In genomic region chr14:34461334-34462131, GRCh38 we compare ENCODE assay signal across 8 cellular contexts. TPM values are rescaled to one million over a fixed set of nuclear protein-coding genes. Genes with fewer than 3 reads are reported as not detected.
A peak's percentile ranks its signal among the peaks of the same experiment; 100 is the strongest.
DNase-seq lines count a peak whose midpoint lies in the region; FAIRE-seq and TF ChIP-seq lines count a peak whose summit lies in the region.

No MANE protein-coding gene starts in this region.

- H3K36me3 ChIP-seq in GM06990 (ENCODE audit: control insufficient read depth, insufficient read depth, low read length) (no peaks in the 10 kb centered on the region), Karpas-422 (ENCODE audit: insufficient read depth, low read length) (no peaks in the 10 kb centered on the region), SJCRH30 (peaks cover 9% of the 10 kb centered on the region), keratinocyte (ENCODE audit: control insufficient read depth in 2 of 2, extremely low read depth in 1 of 2, insufficient read depth in 2 of 2, low read length in 2 of 2) (no peaks in the 10 kb centered on the region)

- TF ChIP-seq CTCF in GM06990 (IDR thresholded peaks at IDR 0.05; ENCODE audit: insufficient read depth, low read length, poor library complexity, severe bottlenecking), result no peak
- no peak for TF ChIP-seq CTCF in keratinocyte (optimal IDR thresholded peaks at IDR 0.05 in 1 of 3, IDR thresholded peaks at IDR 0.05 in 1 of 3, conservative IDR thresholded peaks at IDR 0.05 in 1 of 3; ENCODE audit: extremely low read depth in 1 of 3, insufficient read depth in 2 of 3, low read length in 3 of 3)

- H3K4me3 ChIP-seq in GM06990 (replicated peaks; ENCODE audit: low read depth, low read length), result peak overlapping the region; percentile 89
- H3K4me3 ChIP-seq in Karpas-422 (ENCODE audit: low read length), result peak overlapping the region; percentile 74
- H3K4me3 ChIP-seq in SJCRH30, result peak overlapping the region; percentile 70
- H3K4me3 ChIP-seq in keratinocyte (ENCODE audit: control insufficient read depth in 2 of 3, extremely low read depth in 1 of 3, insufficient read depth in 2 of 3, low read depth in 1 of 3, low read length in 3 of 3), result peak overlapping the region; percentile 82 to 96 (median 95)

- H4K20me1 ChIP-seq in Karpas-422 (ENCODE audit: insufficient read depth, low read depth, low read length) (peaks cover 11% of the 10 kb centered on the region; the same call in 1 of the 2 replicates), keratinocyte (ENCODE audit: control insufficient read depth, extremely low read depth, insufficient read depth, low read length) (no peaks in the 10 kb centered on the region)

- peak overlapping the region; percentile 92 for H3K9ac ChIP-seq in Karpas-422 (ENCODE audit: low read length)
- H3K9ac ChIP-seq in keratinocyte (ENCODE audit: control insufficient read depth, extremely low read depth, insufficient read depth, low read length), result peak overlapping the region; percentile 82

- H3K27ac ChIP-seq in Karpas-422 (ENCODE audit: low read length), result peak overlapping the region; percentile 8; the same call in 1 of the 2 replicates
- H3K27ac ChIP-seq in SJCRH30, result peak overlapping the region; percentile 55
- H3K27ac ChIP-seq in keratinocyte (ENCODE audit: control insufficient read depth, insufficient read depth, low read length), result peak overlapping the region; percentile 82

- H3K79me2 ChIP-seq in Karpas-422 (ENCODE audit: low read length) (peaks cover 49% of the 10 kb centered on the region), keratinocyte (ENCODE audit: control insufficient read depth, insufficient read depth, low read length) (peaks cover 47% of the 10 kb centered on the region)

- no peaks in the 10 kb centered on the region for H3K27me3 ChIP-seq in GM06990 (replicated peaks; ENCODE audit: control insufficient read depth, insufficient read depth, low read length)
- no peaks in the 10 kb centered on the region for H3K27me3 ChIP-seq in Karpas-422 (ENCODE audit: low read length)
- H3K27me3 ChIP-seq in SJCRH30, result no peaks in the 10 kb centered on the region
- H3K27me3 ChIP-seq in keratinocyte (ENCODE audit: control insufficient read depth, extremely low read depth, insufficient read depth, low read length), result no peaks in the 10 kb centered on the region

- DNase-seq in GM06990 (ENCODE audit: extremely low read depth, insufficient read length), result no peak
- DNase-seq in H54 (ENCODE audit: insufficient read length, low spot score), result peak; percentile 48
- peak; percentile 81 for DNase-seq in Karpas-422
- peak; percentile 73 to 81 for DNase-seq in SJCRH30
- DNase-seq in central memory CD4-positive, alpha-beta T cell, result peak; percentile 6
- DNase-seq in keratinocyte (ENCODE audit: low read depth, low spot score), result no peak
- peak in 2 of 3 donors; percentile 3 for DNase-seq in stimulated activated CD4-positive, alpha-beta T cell treated with anti-CD3 and anti-CD28 coated beads, Interleukin-12 subunit alpha, Interleukin-12 subunit beta, amount 100 ng/mL, for 48 hours (ENCODE audit: low read depth in 2 of 3, low spot score in 1 of 3)
- no peak for DNase-seq in COLO829 (ENCODE audit: low spot score)

- dilution Hi-C loops in keratinocyte (cut with MboI; ENCODE audit: extremely low pct_ligation_motif_present, low sequenced_read_pairs), result no loop called here

- TF ChIP-seq POLR2A in H54 (IDR thresholded peaks at IDR 0.05; ENCODE audit: low read depth, low read length), result peak; percentile 34; the same call in 1 of the 2 replicates

- no peak overlapping the region for H2AFZ ChIP-seq in Karpas-422 (ENCODE audit: low read length)
- peak overlapping the region; percentile 52 for H2AFZ ChIP-seq in keratinocyte (ENCODE audit: control insufficient read depth, low read length)

- FAIRE-seq in H54 (lab: Jason Lieb, UNC), result peak; percentile 93
- no peak for FAIRE-seq in keratinocyte (lab: Jason Lieb, UNC)

- H3K4me1 ChIP-seq in Karpas-422 (ENCODE audit: low read length), result peaks cover 26% of the 10 kb centered on the region
- peaks cover 17% of the 10 kb centered on the region for H3K4me1 ChIP-seq in SJCRH30
- H3K4me1 ChIP-seq in keratinocyte (ENCODE audit: control insufficient read depth, extremely low read depth, insufficient read depth, low read length), result peaks cover 16% of the 10 kb centered on the region

- no peaks in the 10 kb centered on the region for H3K9me2 ChIP-seq in Karpas-422 (replicated peaks; ENCODE audit: insufficient read depth, low read length)

- peak overlapping the region; percentile 88 for H3K4me2 ChIP-seq in Karpas-422 (ENCODE audit: low read depth, low read length, poor library complexity, severe bottlenecking)
- H3K4me2 ChIP-seq in keratinocyte (ENCODE audit: control insufficient read depth, extremely low read depth, insufficient read depth, low read depth, low read length), result peak overlapping the region; percentile 75

- H3K9me1 ChIP-seq in keratinocyte (ENCODE audit: control insufficient read depth, extremely low read depth, insufficient read depth, low read length), result no peaks in the 10 kb centered on the region

- H3K9me3 ChIP-seq in Karpas-422 (ENCODE audit: low read length), result no peaks in the 10 kb centered on the region
- no peaks in the 10 kb centered on the region for H3K9me3 ChIP-seq in SJCRH30 (replicated peaks)
- H3K9me3 ChIP-seq in keratinocyte (ENCODE audit: control insufficient read depth, low read depth, low read length), result no peaks in the 10 kb centered on the region

RNA-seq across cellular contexts. Expression of gene SPTSSA, which starts 0.5 kb away (rescaled TPM):
- 9.5 and 25.9 TPM in 2 replicates for total RNA-seq in Karpas-422 (2014; rRNA removed; shearing (Covaris generic); ENCODE audit: low replicate concordance)
- total RNA-seq in SJCRH30 (2014; rRNA removed; shearing (Covaris generic)), result 53.3 and 67.9 TPM in 2 replicates
- 34.6 to 43.9 TPM (median 42.3 TPM) in 3 replicates for polyA plus RNA-seq in keratinocyte
- 4.9 TPM for polyA plus RNA-seq in keratinocyte (2011; ENCODE audit: low read depth)
- polyA plus RNA-seq in keratinocyte (2011; cell fraction: cytosol; rRNA removed), result 26.0 and 40.6 TPM in 2 replicates
- polyA plus RNA-seq in keratinocyte (2011; cell fraction: nucleus; rRNA removed), result 13.7 and 19.8 TPM in 2 replicates
- 27.3 and 36.3 TPM in 2 replicates for polyA plus RNA-seq in keratinocyte (2012; ENCODE audit: low replicate concordance)
- polyA minus RNA-seq in keratinocyte, result 15.2 to 19.6 TPM (median 19.6 TPM) in 3 replicates
- 23.6 TPM for polyA minus RNA-seq in keratinocyte (2011; cell fraction: cytosol; rRNA and poly(A)+ RNA removed)
- polyA minus RNA-seq in keratinocyte (2011; cell fraction: nucleus; rRNA and poly(A)+ RNA removed), result 2.3 and 5.3 TPM in 2 replicates

Comparison
In these comparisons a context has a peak if more than half of its experiments do, and no peak if none do; other contexts are left out.
1. DNase-seq: peak in H54 (single experiment), Karpas-422 (single experiment), SJCRH30 (2 of 2), central memory CD4-positive, alpha-beta T cell (single experiment) and stimulated activated CD4-positive, alpha-beta T cell treated with anti-CD3 and anti-CD28 coated beads, Interleukin-12 subunit alpha, Interleukin-12 subunit beta, amount 100 ng/mL, for 48 hours (2 of 3); none in GM06990 (single experiment), keratinocyte (single experiment) and COLO829 (single experiment).
2. H3K27ac ChIP-seq: peak in every context shown above with its lines; median percentile 82 in keratinocyte; 55 in SJCRH30; 8 in Karpas-422.
3. Peak in every context shown above with its lines, with median percentiles within 50 percentile points of each other: H3K4me3 ChIP-seq.